Comparison of ENCODE assay signal across 22 cellular contexts in genomic region chr1:207029991-207030521, GRCh38. TPM values are rescaled to one million over a fixed set of nuclear protein-coding genes. Genes with fewer than 3 reads are reported as not detected.
DNase-seq lines count a peak whose midpoint lies in the region; ATAC-seq and TF ChIP-seq lines count a peak whose summit lies in the region.
"Had no signal": no experiment of that assay in that cellular context is flagged by ENCODE, and none has a peak within 500 bp of the region (broad histone marks: within the 10 kb centered on the region; RNA-seq: fewer than 3 reads in every experiment).

No MANE protein-coding gene starts in this region.

- H3K4me3 Mint-ChIP-seq in MCF 10A (ENCODE audit: unreplicated experiment) = peak overlapping the region; percentile 75
- H3K4me3 Mint-ChIP-seq in type B pancreatic cell = peak overlapping the region; percentile 95
- H3K4me3 Mint-ChIP-seq in natural killer cell treated with Interleukin-12 subunit alpha and Interleukin-12 subunit beta and Interleukin-15 and Interleukin-18, amount 100 ng/mL, for 72 hours = no peak overlapping the region

- CTCF ChIA-PET in MCF 10A (lab: Yijun Ruan, JAX) = interaction anchor here (0.7 to 17.4 kb wide), 12 partner anchors 9 to 469 kb away, joined by 3 to 280 read pairs (median 12); partner anchors contain the start of gene PFKFB2

- H3K4me1 ChIP-seq in left lung = peaks cover 2 to 10% of the 10 kb centered on the region in 2 donors

- peak overlapping the region; percentile 73 to 85 for H3K27ac ChIP-seq in left lung

- H3K36me3 Mint-ChIP-seq in MCF 10A (ENCODE audit: insufficient read depth, unreplicated experiment) (peaks cover 19% of the 10 kb centered on the region), type B pancreatic cell (peaks cover 10% of the 10 kb centered on the region)
- no peaks in the 10 kb centered on the region for H3K36me3 Mint-ChIP-seq in natural killer cell treated with Interleukin-12 subunit alpha and Interleukin-12 subunit beta and Interleukin-15 and Interleukin-18, amount 100 ng/mL, for 72 hours

- POLR2A ChIA-PET in MCF 10A (lab: Yijun Ruan, JAX) = interaction anchor here (0.6 to 33.4 kb wide), 21 partner anchors 4 to 1398 kb away, joined by 3 to 2100 read pairs (median 6); partner anchors contain the start of genes C1orf116, CD46, CD55 and EIF2D

- TF ChIP-seq CTCF in MCF 10A (IDR thresholded peaks at IDR 0.05; ENCODE audit: unreplicated experiment) = no peak
- no peak for TF ChIP-seq CTCF in left lung (IDR thresholded peaks at IDR 0.05)
- no peak for TF ChIP-seq CTCF in type B pancreatic cell (conservative IDR thresholded peaks at IDR 0.05)

- H3K27ac Mint-ChIP-seq in MCF 10A (ENCODE audit: low read depth, unreplicated experiment) (peak overlapping the region; percentile 16), type B pancreatic cell (peak overlapping the region; percentile 100)
- H3K27ac Mint-ChIP-seq in natural killer cell treated with Interleukin-12 subunit alpha and Interleukin-12 subunit beta and Interleukin-15 and Interleukin-18, amount 100 ng/mL, for 72 hours = no peak overlapping the region

- H3K9me3 Mint-ChIP-seq in MCF 10A (ENCODE audit: unreplicated experiment) (no peaks in the 10 kb centered on the region), type B pancreatic cell (no peaks in the 10 kb centered on the region)
- no peaks in the 10 kb centered on the region for H3K9me3 Mint-ChIP-seq in natural killer cell treated with Interleukin-12 subunit alpha and Interleukin-12 subunit beta and Interleukin-15 and Interleukin-18, amount 100 ng/mL, for 72 hours

- peak overlapping the region; percentile 28 to 40 for H3K4me3 ChIP-seq in left lung

- H3K9me3 ChIP-seq in left lung = no peaks in the 10 kb centered on the region

- no TSS peak for BruUV-seq in MCF 10A (replicated peaks; lab: Mats Ljungman, UMichigan)

- peaks cover 94% of the 10 kb centered on the region for H3K4me1 Mint-ChIP-seq in MCF 10A (ENCODE audit: insufficient read depth, unreplicated experiment)
- peaks cover 31% of the 10 kb centered on the region for H3K4me1 Mint-ChIP-seq in type B pancreatic cell (ENCODE audit: unreplicated experiment)
- no peaks in the 10 kb centered on the region for H3K4me1 Mint-ChIP-seq in natural killer cell treated with Interleukin-12 subunit alpha and Interleukin-12 subunit beta and Interleukin-15 and Interleukin-18, amount 100 ng/mL, for 72 hours (ENCODE audit: low read depth in 2 of 2)

- DNase-seq in DMS79 treated with DMSO at 0.1 percent for 48 hours (lab: John Stamatoyannopoulos, UW) = peak; percentile 9
- DNase-seq in DMS79 (lab: John Stamatoyannopoulos, UW) = no peak
- DNase-seq in MCF 10A (ENCODE audit: unreplicated experiment) = peak; percentile 46
- no peak for DNase-seq in left lung
- no peak for DNase-seq in type B pancreatic cell (ENCODE audit: extremely low spot score, unreplicated experiment)
- DNase-seq in NCI-H446 (lab: John Stamatoyannopoulos, UW) = no peak
- no peak for DNase-seq in natural killer cell treated with Interleukin-12 subunit alpha and Interleukin-12 subunit beta and Interleukin-15 and Interleukin-18, amount 100 ng/mL, for 72 hours (ENCODE audit: low spot score)
- DNase-seq: 8988T; activated CD4-positive, CD25-positive, alpha-beta regulatory T cell treated with anti-CD3 and anti-CD28 coated beads, Interleukin-2, amount 50 U/mL, for 72 hours; activated naive CD4-positive, alpha-beta T cell; C1 segment of cervical spinal cord; left cardiac atrium; NCI-H1048; NCI-H2171 treated with DMSO at 0.1 percent for 48 hours; NK-92 treated with Interleukin-12 subunit alpha and Interleukin-12 subunit beta, amount 100 ng/mL, for 24 hours; Right ventricle myocardium superior; T-helper 2 cell; trophoblast cell had no signal

- no peaks in the 10 kb centered on the region for H3K36me3 ChIP-seq in left lung

- H3K27me3 Mint-ChIP-seq in MCF 10A (ENCODE audit: insufficient read depth, unreplicated experiment) (no peaks in the 10 kb centered on the region), type B pancreatic cell (peaks cover 27% of the 10 kb centered on the region)
- H3K27me3 Mint-ChIP-seq in natural killer cell treated with Interleukin-12 subunit alpha and Interleukin-12 subunit beta and Interleukin-15 and Interleukin-18, amount 100 ng/mL, for 72 hours = peaks cover 26 to 35% of the 10 kb centered on the region in 2 donors

- intact Hi-C loops in MCF 10A (cut with micrococcal nuclease) = loop anchor here (5.0 kb wide), 1 partner anchor 292 kb away; the partner anchor contains the start of gene CD55
- intact Hi-C loops in left lung (cut with DNase I) = no loop called here

- peaks cover 0 to 24% of the 10 kb centered on the region in 2 donors for H3K27me3 ChIP-seq in left lung

- ATAC-seq in left lung (peak; percentile 5), GM21390 (IDR thresholded peaks at IDR 0.05; ENCODE audit: unreplicated experiment) (no peak)
- ATAC-seq in natural killer cell treated with Interleukin-12 subunit alpha and Interleukin-12 subunit beta and Interleukin-15 and Interleukin-18, amount 100 ng/mL, for 72 hours = no peak
- ATAC-seq: left cardiac atrium had no signal

RNA-seq across cellular contexts. Expression of gene C1orf116, which starts 2.5 kb away (rescaled TPM):
- total RNA-seq in MCF 10A (2022) (35.4 and 35.5 TPM in 2 replicates), left lung (100 to 1,000 TPM; 101 to 212 TPM), type B pancreatic cell (ENCODE audit: low replicate concordance) (50.4 and 108 TPM in 2 replicates)
- total RNA-seq in natural killer cell treated with Interleukin-12 subunit alpha and Interleukin-12 subunit beta and Interleukin-15 and Interleukin-18, amount 100 ng/mL, for 72 hours = not detected
- total RNA-seq: dermis microvascular lymphatic vessel endothelial cell, osteocyte, skeletal muscle tissue had no signal

RNA-seq across cellular contexts. Expression of gene YOD1, which starts 21.0 kb away (rescaled TPM):
- total RNA-seq in MCF 10A (2022) = 19.2 and 24.2 TPM in 2 replicates
- total RNA-seq in left lung = 1 to 10 TPM; 7.3 to 9.9 TPM
- total RNA-seq in type B pancreatic cell (ENCODE audit: low replicate concordance) = 12.3 and 15.0 TPM in 2 replicates
- total RNA-seq in natural killer cell treated with Interleukin-12 subunit alpha and Interleukin-12 subunit beta and Interleukin-15 and Interleukin-18, amount 100 ng/mL, for 72 hours = 10 to 100 TPM in 1 of 2 donors, 1 to 10 TPM in 1; 8.1 to 10.5 TPM

RNA-seq across cellular contexts. Expression of gene PFKFB2, which starts 23.0 kb away (rescaled TPM):
- total RNA-seq in MCF 10A (2022) (21.1 and 22.0 TPM in 2 replicates), left lung (10 to 100 TPM; 52.6 to 63.8 TPM), type B pancreatic cell (ENCODE audit: low replicate concordance) (18.7 and 31.4 TPM in 2 replicates)
- 1 to 10 TPM; 1.3 to 2.7 TPM for total RNA-seq in natural killer cell treated with Interleukin-12 subunit alpha and Interleukin-12 subunit beta and Interleukin-15 and Interleukin-18, amount 100 ng/mL, for 72 hours

RNA-seq across cellular contexts. Expression of gene C4BPB, which starts 58.6 kb away (rescaled TPM):
- total RNA-seq in MCF 10A (2022) = not detected in 2 replicates
- 1 to 10 TPM; 4.3 to 6.4 TPM for total RNA-seq in left lung
- total RNA-seq in type B pancreatic cell (ENCODE audit: low replicate concordance) = 0.36 and 4.4 TPM in 2 replicates
- under 1 TPM in 1 of 2 donors, not detected in 1; 0.38 TPM for total RNA-seq in natural killer cell treated with Interleukin-12 subunit alpha and Interleukin-12 subunit beta and Interleukin-15 and Interleukin-18, amount 100 ng/mL, for 72 hours
- total RNA-seq: osteocyte, skeletal muscle tissue had no signal

RNA-seq across cellular contexts. Expression of gene FCAMR, which starts 59.8 kb away (rescaled TPM):
- total RNA-seq in MCF 10A (2022) (not detected in 2 replicates), left lung (not detected), type B pancreatic cell (ENCODE audit: low replicate concordance) (not detected in 2 replicates)
- not detected for total RNA-seq in natural killer cell treated with Interleukin-12 subunit alpha and Interleukin-12 subunit beta and Interleukin-15 and Interleukin-18, amount 100 ng/mL, for 72 hours
- total RNA-seq: dermis microvascular lymphatic vessel endothelial cell, left cardiac atrium, osteocyte, Right ventricle myocardium superior, skeletal muscle tissue had no signal

Comparison
In these comparisons a context has a peak if more than half of its experiments do, and no peak if none do; other contexts are left out.
1. DNase-seq: peak in DMS79 treated with DMSO at 0.1 percent for 48 hours (single experiment) and MCF 10A (single experiment); none in DMS79 (single experiment), left lung (0 of 2), type B pancreatic cell (single experiment), NCI-H446 (0 of 2) and natural killer cell treated with Interleukin-12 subunit alpha and Interleukin-12 subunit beta and Interleukin-15 and Interleukin-18, amount 100 ng/mL, for 72 hours (single experiment).
2. H3K27ac Mint-ChIP-seq: peak in MCF 10A (single experiment) and type B pancreatic cell (single experiment); none in natural killer cell treated with Interleukin-12 subunit alpha and Interleukin-12 subunit beta and Interleukin-15 and Interleukin-18, amount 100 ng/mL, for 72 hours (0 of 2).
3. RNA of gene C1orf116, which starts 2.5 kb away (total RNA-seq): 101 to 212 TPM in left lung, 50.4 to 108 TPM in type B pancreatic cell and 35.4 to 35.5 TPM in MCF 10A; not detected in natural killer cell treated with Interleukin-12 subunit alpha and Interleukin-12 subunit beta and Interleukin-15 and Interleukin-18, amount 100 ng/mL, for 72 hours; every median in the first group is over 10 times any median in the second.